9 cellular contexts compared by ENCODE assay signal in the genomic region with DNA sequence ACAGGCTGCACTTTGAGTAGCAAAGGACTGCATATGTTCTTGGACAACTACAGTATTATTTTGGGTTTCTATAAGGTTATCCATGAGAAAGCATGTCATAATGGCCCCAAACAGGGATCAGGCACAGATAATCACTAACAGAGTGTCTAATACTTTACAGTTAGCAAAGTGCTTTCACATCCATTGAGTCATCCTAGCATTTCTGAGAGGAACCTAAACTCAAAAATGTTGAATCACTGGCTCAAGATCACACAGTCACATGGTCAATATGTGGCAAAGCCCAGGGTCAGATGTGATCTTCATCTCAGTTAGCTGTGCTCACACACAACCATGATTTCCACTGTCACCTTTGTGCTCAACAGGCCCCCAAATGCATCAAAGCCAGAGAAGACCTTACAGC.
DNase-seq lines count a peak whose midpoint lies in the region; ATAC-seq and TF ChIP-seq lines count a peak whose summit lies in the region.
"Had no signal": no experiment of that assay in that cellular context is flagged by ENCODE, and none has a peak within 500 bp of the region (broad histone marks: within the 10 kb centered on the region; RNA-seq: fewer than 3 reads in every experiment).

No MANE protein-coding gene starts in this region.

- H3K27me3 Mint-ChIP-seq in natural killer cell treated with Interleukin-12 subunit alpha and Interleukin-12 subunit beta and Interleukin-15 and Interleukin-18, amount 100 ng/mL, for 72 hours = peaks cover 0 to 2% of the 10 kb centered on the region in 2 donors

- no peak overlapping the region for H4K91ac ChIP-seq in trophoblast cell (ENCODE audit: low read depth, low read length)

- H3K4me3 ChIP-seq in trophoblast cell (ENCODE audit: low read depth, low read length) = no peak overlapping the region

- H3K18ac ChIP-seq in trophoblast cell (ENCODE audit: low read length) = no peak overlapping the region

- H3K36me3 ChIP-seq in trophoblast cell (ENCODE audit: control insufficient read depth in 1 of 2, insufficient read depth in 2 of 2, low read length in 2 of 2) = no peaks in the 10 kb centered on the region

- H3K4me2 ChIP-seq in trophoblast cell (ENCODE audit: low read length) = no peak overlapping the region

- no peaks in the 10 kb centered on the region for H3K79me2 ChIP-seq in trophoblast cell (ENCODE audit: control insufficient read depth, insufficient read depth, low read length, poor library complexity)

- no peak overlapping the region for H3K27ac Mint-ChIP-seq in natural killer cell treated with Interleukin-12 subunit alpha and Interleukin-12 subunit beta and Interleukin-15 and Interleukin-18, amount 100 ng/mL, for 72 hours
- H3K27ac Mint-ChIP-seq: T-cell had no signal

- no peaks in the 10 kb centered on the region for H3K79me1 ChIP-seq in trophoblast cell (ENCODE audit: low read length)

- peaks cover 6 to 7% of the 10 kb centered on the region in 2 donors for H3K4me1 Mint-ChIP-seq in natural killer cell treated with Interleukin-12 subunit alpha and Interleukin-12 subunit beta and Interleukin-15 and Interleukin-18, amount 100 ng/mL, for 72 hours (ENCODE audit: low read depth in 2 of 2)

- peak; percentile 89 for DNase-seq in NCI-H1694 treated with DMSO at 0.1 percent for 48 hours (lab: John Stamatoyannopoulos, UW)
- DNase-seq in trophoblast cell = peak; percentile 53 to 76
- DNase-seq in H4 (ENCODE audit: low spot score) = no peak
- DNase-seq in GM13976 (ENCODE audit: low spot score) = no peak
- no peak for DNase-seq in natural killer cell treated with Interleukin-12 subunit alpha and Interleukin-12 subunit beta and Interleukin-15 and Interleukin-18, amount 100 ng/mL, for 72 hours (ENCODE audit: low spot score)
- DNase-seq in GM13977 (ENCODE audit: low spot score) = no peak
- DNase-seq: T-cell had no signal

- no peaks in the 10 kb centered on the region for H3K4me1 ChIP-seq in trophoblast cell (ENCODE audit: control insufficient read depth in 1 of 2, insufficient read depth in 2 of 2, low read length in 2 of 2)

- H3K9me3 ChIP-seq in trophoblast cell (ENCODE audit: insufficient read depth, low read depth, low read length) = no peaks in the 10 kb centered on the region

- ATAC-seq in GM18519 (IDR thresholded peaks at IDR 0.05; ENCODE audit: low FRiP score, unreplicated experiment) = peak; percentile 29
- ATAC-seq in HG02610 (IDR thresholded peaks at IDR 0.05; ENCODE audit: unreplicated experiment) = peak; percentile 50
- no peak for ATAC-seq in natural killer cell treated with Interleukin-12 subunit alpha and Interleukin-12 subunit beta and Interleukin-15 and Interleukin-18, amount 100 ng/mL, for 72 hours
- ATAC-seq: T-cell had no signal

- no peak overlapping the region for H3K14ac ChIP-seq in trophoblast cell (ENCODE audit: low read length)

- no peaks in the 10 kb centered on the region for H3K27me3 ChIP-seq in trophoblast cell (ENCODE audit: insufficient read depth, low read length)

- no peak overlapping the region for H2BK120ac ChIP-seq in trophoblast cell (ENCODE audit: insufficient read depth, low read length, poor library complexity)

- in situ Hi-C loops in GM13976 (cut with MboI; ENCODE audit: low sequenced_read_pairs, unreplicated experiment) (loop anchor here (10.0 kb wide), 1 partner anchor 544 kb away; no protein-coding TSS in a partner anchor), GM13977 (cut with MboI; ENCODE audit: low pct_unique_long_range_greater_than_20kb, low sequenced_read_pairs, unreplicated experiment) (loop anchor here (10.0 kb wide), 1 partner anchor 126 kb away; no protein-coding TSS in a partner anchor)

- H3K4ac ChIP-seq in trophoblast cell (ENCODE audit: low read depth, low read length) = no peak overlapping the region

- H3K4me3 Mint-ChIP-seq in natural killer cell treated with Interleukin-12 subunit alpha and Interleukin-12 subunit beta and Interleukin-15 and Interleukin-18, amount 100 ng/mL, for 72 hours = no peak overlapping the region
- H3K4me3 Mint-ChIP-seq: T-cell had no signal

- TF ChIP-seq CTCF in GM13976 (IDR thresholded peaks at IDR 0.05; ENCODE audit: borderline replicate concordance, control extremely low read depth, extremely low read depth, insufficient read depth, missing control alignments) (no peak), GM13977 (IDR thresholded peaks at IDR 0.05; ENCODE audit: extremely low read depth, insufficient read depth, missing control alignments) (no peak)

- no peak overlapping the region for H2BK12ac ChIP-seq in trophoblast cell (ENCODE audit: low read length)

- no peak overlapping the region for H3K9ac ChIP-seq in trophoblast cell (ENCODE audit: low read length)

- no peak overlapping the region for H3K23ac ChIP-seq in trophoblast cell (ENCODE audit: low read length)

- no peak overlapping the region for H4K8ac ChIP-seq in trophoblast cell (ENCODE audit: low read depth, low read length)

- no peaks in the 10 kb centered on the region for H3K9me3 Mint-ChIP-seq in natural killer cell treated with Interleukin-12 subunit alpha and Interleukin-12 subunit beta and Interleukin-15 and Interleukin-18, amount 100 ng/mL, for 72 hours
- H3K9me3 Mint-ChIP-seq: T-cell had no signal

- no peaks in the 10 kb centered on the region for H3K36me3 Mint-ChIP-seq in natural killer cell treated with Interleukin-12 subunit alpha and Interleukin-12 subunit beta and Interleukin-15 and Interleukin-18, amount 100 ng/mL, for 72 hours
- H3K36me3 Mint-ChIP-seq: T-cell had no signal

- H2AK5ac ChIP-seq in trophoblast cell (ENCODE audit: low read length) = no peak overlapping the region

- no peak overlapping the region for H2BK5ac ChIP-seq in trophoblast cell (ENCODE audit: low read depth, low read length, poor library complexity)

- no peak overlapping the region for H3K27ac ChIP-seq in trophoblast cell (ENCODE audit: low read depth, low read length)

- H2AFZ ChIP-seq in trophoblast cell (ENCODE audit: insufficient read depth, low read length, poor library complexity) = no peak overlapping the region

- H4K12ac ChIP-seq in trophoblast cell (ENCODE audit: low read depth, low read length) = no peak overlapping the region

Comparison
In these comparisons a context has a peak if more than half of its experiments do, and no peak if none do; other contexts are left out.
1. ATAC-seq: peak in GM18519 (single experiment) and HG02610 (single experiment); none in natural killer cell treated with Interleukin-12 subunit alpha and Interleukin-12 subunit beta and Interleukin-15 and Interleukin-18, amount 100 ng/mL, for 72 hours (0 of 2).
2. DNase-seq: peak in NCI-H1694 treated with DMSO at 0.1 percent for 48 hours (single experiment) and trophoblast cell (2 of 2); none in H4 (single experiment), GM13976 (single experiment), natural killer cell treated with Interleukin-12 subunit alpha and Interleukin-12 subunit beta and Interleukin-15 and Interleukin-18, amount 100 ng/mL, for 72 hours (single experiment) and GM13977 (single experiment).